ENCODE assay signal across 1 cellular context in the genomic region with DNA sequence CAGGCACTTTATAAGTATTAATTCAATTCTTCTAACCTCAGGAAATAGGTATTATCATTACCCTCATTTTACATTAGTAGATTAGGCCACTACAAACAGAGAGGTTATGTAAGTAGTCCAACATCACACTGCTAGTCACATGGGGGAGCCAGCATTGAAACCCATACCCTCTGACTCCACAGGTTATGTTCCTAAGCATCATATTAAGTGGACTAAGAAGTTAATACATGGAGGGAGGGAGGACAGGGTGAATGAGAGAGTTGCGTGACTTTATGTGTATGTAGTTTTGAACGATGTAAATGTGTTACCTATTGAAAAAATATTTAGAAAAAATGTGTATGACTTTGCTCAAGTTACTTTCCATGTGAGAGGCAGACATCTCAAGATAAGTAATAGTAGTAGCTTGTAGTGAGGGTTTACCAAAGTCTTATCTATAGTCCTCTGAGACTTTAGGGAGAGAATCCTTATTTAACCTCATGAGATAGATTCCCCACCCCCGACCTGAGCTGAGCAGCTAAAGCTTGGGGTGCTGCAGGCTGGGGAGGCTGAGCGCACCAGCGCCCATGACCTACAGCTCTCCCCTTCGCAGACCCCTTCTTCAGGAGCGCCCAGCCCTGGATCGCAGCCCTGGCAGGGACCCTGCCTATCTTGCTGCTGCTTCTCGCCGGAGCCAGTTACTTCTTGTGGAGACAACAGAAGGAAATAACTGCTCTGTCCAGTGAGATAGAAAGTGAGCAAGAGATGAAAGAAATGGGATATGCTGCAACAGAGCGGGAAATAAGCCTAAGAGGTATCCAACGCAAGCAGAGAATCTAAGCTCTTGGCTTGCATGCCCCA.
A peak's percentile ranks its signal among the peaks of the same experiment; 100 is the strongest.
TF ChIP-seq lines count a peak whose summit lies in the region.

No MANE protein-coding gene starts in this region.

TF ChIP-seq in K562, 482 proteins besides CTCF, POLR2A, EP300 and RAD21 (continues in another document):
- TF ChIP-seq ZNF274 (IDR thresholded peaks at IDR 0.05; ENCODE audit: borderline replicate concordance, low read depth, low read length), result no peak
- no peak for TF ChIP-seq SAFB (IDR thresholded peaks at IDR 0.05; ENCODE audit: borderline replicate concordance, low read depth, low read length)
- no peak for TF ChIP-seq KDM4B (IDR thresholded peaks at IDR 0.05; ENCODE audit: borderline replicate concordance in 2 of 2, low read depth in 1 of 2)
- TF ChIP-seq, protein P1, sequence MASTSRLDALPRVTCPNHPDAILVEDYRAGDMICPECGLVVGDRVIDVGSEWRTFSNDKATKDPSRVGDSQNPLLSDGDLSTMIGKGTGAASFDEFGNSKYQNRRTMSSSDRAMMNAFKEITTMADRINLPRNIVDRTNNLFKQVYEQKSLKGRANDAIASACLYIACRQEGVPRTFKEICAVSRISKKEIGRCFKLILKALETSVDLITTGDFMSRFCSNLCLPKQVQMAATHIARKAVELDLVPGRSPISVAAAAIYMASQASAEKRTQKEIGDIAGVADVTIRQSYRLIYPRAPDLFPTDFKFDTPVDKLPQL (IDR thresholded peaks at IDR 0.05; ENCODE audit: extremely low read depth, insufficient read length), result no peak
- 0 out of 2 replicates have a peak, but pooled peaks have one; percentile 17 for TF ChIP-seq CTBP1 (IDR thresholded peaks at IDR 0.05; ENCODE audit: borderline replicate concordance)
- TF ChIP-seq, protein P2, sequence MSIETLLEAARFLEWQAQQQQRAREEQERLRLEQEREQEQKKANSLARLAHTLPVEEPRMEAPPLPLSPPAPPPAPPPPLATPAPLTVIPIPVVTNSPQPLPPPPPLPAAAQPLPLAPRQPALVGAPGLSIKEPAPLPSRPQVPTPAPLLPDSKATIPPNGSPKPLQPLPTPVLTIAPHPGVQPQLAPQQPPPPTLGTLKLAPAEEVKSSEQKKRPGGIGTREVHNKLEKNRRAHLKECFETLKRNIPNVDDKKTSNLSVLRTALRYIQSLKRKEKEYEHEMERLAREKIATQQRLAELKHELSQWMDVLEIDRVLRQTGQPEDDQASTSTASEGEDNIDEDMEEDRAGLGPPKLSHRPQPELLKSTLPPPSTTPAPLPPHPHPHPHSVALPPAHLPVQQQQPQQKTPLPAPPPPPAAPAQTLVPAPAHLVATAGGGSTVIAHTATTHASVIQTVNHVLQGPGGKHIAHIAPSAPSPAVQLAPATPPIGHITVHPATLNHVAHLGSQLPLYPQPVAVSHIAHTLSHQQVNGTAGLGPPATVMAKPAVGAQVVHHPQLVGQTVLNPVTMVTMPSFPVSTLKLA (conservative IDR thresholded peaks at IDR 0.05), result 0 out of 4 replicates have a peak, but pooled peaks have one; percentile 18 to 26
- TF ChIP-seq NR3C1 (CRISPR knock-in tag; IDR thresholded peaks at IDR 0.05), result no peak
- TF ChIP-seq, protein P3, sequence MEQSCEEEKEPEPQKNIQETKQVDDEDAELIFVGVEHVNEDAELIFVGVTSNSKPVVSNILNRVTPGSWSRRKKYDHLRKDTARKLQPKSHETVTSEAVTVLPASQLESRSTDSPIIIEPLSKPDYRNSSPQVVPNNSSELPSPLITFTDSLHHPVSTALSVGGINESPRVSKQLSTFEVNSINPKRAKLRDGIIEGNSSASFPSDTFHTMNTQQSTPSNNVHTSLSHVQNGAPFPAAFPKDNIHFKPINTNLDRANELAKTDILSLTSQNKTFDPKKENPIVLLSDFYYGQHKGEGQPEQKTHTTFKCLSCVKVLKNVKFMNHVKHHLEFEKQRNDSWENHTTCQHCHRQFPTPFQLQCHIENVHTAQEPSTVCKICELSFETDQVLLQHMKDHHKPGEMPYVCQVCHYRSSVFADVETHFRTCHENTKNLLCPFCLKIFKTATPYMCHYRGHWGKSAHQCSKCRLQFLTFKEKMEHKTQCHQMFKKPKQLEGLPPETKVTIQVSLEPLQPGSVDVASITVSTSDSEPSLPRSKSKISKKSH (CRISPR knock-in tag; IDR thresholded peaks at IDR 0.05), result no peak
- no peak for TF ChIP-seq ZNF311 (CRISPR knock-in tag; IDR thresholded peaks at IDR 0.05)
- TF ChIP-seq, protein P4, sequence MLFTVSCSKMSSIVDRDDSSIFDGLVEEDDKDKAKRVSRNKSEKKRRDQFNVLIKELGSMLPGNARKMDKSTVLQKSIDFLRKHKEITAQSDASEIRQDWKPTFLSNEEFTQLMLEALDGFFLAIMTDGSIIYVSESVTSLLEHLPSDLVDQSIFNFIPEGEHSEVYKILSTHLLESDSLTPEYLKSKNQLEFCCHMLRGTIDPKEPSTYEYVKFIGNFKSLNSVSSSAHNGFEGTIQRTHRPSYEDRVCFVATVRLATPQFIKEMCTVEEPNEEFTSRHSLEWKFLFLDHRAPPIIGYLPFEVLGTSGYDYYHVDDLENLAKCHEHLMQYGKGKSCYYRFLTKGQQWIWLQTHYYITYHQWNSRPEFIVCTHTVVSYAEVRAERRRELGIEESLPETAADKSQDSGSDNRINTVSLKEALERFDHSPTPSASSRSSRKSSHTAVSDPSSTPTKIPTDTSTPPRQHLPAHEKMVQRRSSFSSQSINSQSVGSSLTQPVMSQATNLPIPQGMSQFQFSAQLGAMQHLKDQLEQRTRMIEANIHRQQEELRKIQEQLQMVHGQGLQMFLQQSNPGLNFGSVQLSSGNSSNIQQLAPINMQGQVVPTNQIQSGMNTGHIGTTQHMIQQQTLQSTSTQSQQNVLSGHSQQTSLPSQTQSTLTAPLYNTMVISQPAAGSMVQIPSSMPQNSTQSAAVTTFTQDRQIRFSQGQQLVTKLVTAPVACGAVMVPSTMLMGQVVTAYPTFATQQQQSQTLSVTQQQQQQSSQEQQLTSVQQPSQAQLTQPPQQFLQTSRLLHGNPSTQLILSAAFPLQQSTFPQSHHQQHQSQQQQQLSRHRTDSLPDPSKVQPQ (CRISPR knock-in tag; IDR thresholded peaks at IDR 0.05; ENCODE audit: borderline replicate concordance), result no peak
- no peak for TF ChIP-seq ZNF41 (CRISPR knock-in tag; conservative IDR thresholded peaks at IDR 0.05)
- TF ChIP-seq ADNP (tag; IDR thresholded peaks at IDR 0.05), result peak; percentile 90
- 0 out of 2 replicates have a peak, but pooled peaks have one; percentile 9 for TF ChIP-seq CBFA2T3 (IDR thresholded peaks at IDR 0.05)
- TF ChIP-seq ARID1B (IDR thresholded peaks at IDR 0.05), result peak; percentile 57
- no peak for TF ChIP-seq MYC (IDR thresholded peaks at IDR 0.05; ENCODE audit: low read depth, low read length)
- no peak for TF ChIP-seq MYC (CRISPR knock-in tag; IDR thresholded peaks at IDR 0.05; ENCODE audit: borderline replicate concordance, low read depth)
- no peak for TF ChIP-seq KLF16 (IDR thresholded peaks at IDR 0.05)
- TF ChIP-seq, protein P5, sequence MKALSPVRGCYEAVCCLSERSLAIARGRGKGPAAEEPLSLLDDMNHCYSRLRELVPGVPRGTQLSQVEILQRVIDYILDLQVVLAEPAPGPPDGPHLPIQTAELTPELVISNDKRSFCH (CRISPR knock-in tag; IDR thresholded peaks at IDR 0.05), result no peak
- TF ChIP-seq, protein P5 (tag; IDR thresholded peaks at IDR 0.05), result no peak
- peak; percentile 66; the same call in 1 of the 2 replicates for TF ChIP-seq LEF1 (IDR thresholded peaks at IDR 0.05)
- TF ChIP-seq TSC22D4 (tag; IDR thresholded peaks at IDR 0.05), result no peak
- TF ChIP-seq SIN3A (IDR thresholded peaks at IDR 0.05; ENCODE audit: borderline replicate concordance in 2 of 2, control insufficient read depth in 1 of 2, low read depth in 2 of 2, low read length in 2 of 2), result no peak
- TF ChIP-seq RAD51 (IDR thresholded peaks at IDR 0.05; ENCODE audit: borderline replicate concordance, low read depth), result 0 out of 2 replicates have a peak, but pooled peaks have one; percentile 36
- peak; percentile 55 for TF ChIP-seq RBM25 (IDR thresholded peaks at IDR 0.05; ENCODE audit: low read depth, low read length, severe bottlenecking)
- TF ChIP-seq ZFP1 (CRISPR knock-in tag; IDR thresholded peaks at IDR 0.05), result no peak
- TF ChIP-seq, protein P6, sequence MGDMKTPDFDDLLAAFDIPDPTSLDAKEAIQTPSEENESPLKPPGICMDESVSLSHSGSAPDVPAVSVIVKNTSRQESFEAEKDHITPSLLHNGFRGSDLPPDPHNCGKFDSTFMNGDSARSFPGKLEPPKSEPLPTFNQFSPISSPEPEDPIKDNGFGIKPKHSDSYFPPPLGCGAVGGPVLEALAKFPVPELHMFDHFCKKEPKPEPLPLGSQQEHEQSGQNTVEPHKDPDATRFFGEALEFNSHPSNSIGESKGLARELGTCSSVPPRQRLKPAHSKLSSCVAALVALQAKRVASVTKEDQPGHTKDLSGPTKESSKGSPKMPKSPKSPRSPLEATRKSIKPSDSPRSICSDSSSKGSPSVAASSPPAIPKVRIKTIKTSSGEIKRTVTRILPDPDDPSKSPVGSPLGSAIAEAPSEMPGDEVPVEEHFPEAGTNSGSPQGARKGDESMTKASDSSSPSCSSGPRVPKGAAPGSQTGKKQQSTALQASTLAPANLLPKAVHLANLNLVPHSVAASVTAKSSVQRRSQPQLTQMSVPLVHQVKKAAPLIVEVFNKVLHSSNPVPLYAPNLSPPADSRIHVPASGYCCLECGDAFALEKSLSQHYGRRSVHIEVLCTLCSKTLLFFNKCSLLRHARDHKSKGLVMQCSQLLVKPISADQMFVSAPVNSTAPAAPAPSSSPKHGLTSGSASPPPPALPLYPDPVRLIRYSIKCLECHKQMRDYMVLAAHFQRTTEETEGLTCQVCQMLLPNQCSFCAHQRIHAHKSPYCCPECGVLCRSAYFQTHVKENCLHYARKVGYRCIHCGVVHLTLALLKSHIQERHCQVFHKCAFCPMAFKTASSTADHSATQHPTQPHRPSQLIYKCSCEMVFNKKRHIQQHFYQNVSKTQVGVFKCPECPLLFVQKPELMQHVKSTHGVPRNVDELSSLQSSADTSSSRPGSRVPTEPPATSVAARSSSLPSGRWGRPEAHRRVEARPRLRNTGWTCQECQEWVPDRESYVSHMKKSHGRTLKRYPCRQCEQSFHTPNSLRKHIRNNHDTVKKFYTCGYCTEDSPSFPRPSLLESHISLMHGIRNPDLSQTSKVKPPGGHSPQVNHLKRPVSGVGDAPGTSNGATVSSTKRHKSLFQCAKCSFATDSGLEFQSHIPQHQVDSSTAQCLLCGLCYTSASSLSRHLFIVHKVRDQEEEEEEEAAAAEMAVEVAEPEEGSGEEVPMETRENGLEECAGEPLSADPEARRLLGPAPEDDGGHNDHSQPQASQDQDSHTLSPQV (IDR thresholded peaks at IDR 0.05), result 0 out of 2 replicates have a peak, but pooled peaks have one; percentile 33
- TF ChIP-seq ZNF695 (CRISPR knock-in tag; IDR thresholded peaks at IDR 0.05), result no peak
- TF ChIP-seq, protein P7, sequence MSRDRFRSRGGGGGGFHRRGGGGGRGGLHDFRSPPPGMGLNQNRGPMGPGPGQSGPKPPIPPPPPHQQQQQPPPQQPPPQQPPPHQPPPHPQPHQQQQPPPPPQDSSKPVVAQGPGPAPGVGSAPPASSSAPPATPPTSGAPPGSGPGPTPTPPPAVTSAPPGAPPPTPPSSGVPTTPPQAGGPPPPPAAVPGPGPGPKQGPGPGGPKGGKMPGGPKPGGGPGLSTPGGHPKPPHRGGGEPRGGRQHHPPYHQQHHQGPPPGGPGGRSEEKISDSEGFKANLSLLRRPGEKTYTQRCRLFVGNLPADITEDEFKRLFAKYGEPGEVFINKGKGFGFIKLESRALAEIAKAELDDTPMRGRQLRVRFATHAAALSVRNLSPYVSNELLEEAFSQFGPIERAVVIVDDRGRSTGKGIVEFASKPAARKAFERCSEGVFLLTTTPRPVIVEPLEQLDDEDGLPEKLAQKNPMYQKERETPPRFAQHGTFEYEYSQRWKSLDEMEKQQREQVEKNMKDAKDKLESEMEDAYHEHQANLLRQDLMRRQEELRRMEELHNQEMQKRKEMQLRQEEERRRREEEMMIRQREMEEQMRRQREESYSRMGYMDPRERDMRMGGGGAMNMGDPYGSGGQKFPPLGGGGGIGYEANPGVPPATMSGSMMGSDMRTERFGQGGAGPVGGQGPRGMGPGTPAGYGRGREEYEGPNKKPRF (IDR thresholded peaks at IDR 0.05; ENCODE audit: low read depth, low read length), result no peak
- TF ChIP-seq, protein P8, sequence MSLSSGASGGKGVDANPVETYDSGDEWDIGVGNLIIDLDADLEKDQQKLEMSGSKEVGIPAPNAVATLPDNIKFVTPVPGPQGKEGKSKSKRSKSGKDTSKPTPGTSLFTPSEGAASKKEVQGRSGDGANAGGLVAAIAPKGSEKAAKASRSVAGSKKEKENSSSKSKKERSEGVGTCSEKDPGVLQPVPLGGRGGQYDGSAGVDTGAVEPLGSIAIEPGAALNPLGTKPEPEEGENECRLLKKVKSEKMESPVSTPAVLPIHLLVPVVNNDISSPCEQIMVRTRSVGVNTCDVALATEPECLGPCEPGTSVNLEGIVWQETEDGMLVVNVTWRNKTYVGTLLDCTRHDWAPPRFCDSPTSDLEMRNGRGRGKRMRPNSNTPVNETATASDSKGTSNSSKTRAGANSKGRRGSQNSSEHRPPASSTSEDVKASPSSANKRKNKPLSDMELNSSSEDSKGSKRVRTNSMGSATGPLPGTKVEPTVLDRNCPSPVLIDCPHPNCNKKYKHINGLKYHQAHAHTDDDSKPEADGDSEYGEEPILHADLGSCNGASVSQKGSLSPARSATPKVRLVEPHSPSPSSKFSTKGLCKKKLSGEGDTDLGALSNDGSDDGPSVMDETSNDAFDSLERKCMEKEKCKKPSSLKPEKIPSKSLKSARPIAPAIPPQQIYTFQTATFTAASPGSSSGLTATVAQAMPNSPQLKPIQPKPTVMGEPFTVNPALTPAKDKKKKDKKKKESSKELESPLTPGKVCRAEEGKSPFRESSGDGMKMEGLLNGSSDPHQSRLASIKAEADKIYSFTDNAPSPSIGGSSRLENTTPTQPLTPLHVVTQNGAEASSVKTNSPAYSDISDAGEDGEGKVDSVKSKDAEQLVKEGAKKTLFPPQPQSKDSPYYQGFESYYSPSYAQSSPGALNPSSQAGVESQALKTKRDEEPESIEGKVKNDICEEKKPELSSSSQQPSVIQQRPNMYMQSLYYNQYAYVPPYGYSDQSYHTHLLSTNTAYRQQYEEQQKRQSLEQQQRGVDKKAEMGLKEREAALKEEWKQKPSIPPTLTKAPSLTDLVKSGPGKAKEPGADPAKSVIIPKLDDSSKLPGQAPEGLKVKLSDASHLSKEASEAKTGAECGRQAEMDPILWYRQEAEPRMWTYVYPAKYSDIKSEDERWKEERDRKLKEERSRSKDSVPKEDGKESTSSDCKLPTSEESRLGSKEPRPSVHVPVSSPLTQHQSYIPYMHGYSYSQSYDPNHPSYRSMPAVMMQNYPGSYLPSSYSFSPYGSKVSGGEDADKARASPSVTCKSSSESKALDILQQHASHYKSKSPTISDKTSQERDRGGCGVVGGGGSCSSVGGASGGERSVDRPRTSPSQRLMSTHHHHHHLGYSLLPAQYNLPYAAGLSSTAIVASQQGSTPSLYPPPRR (CRISPR knock-in tag; IDR thresholded peaks at IDR 0.05; ENCODE audit: borderline replicate concordance), result no peak
- TF ChIP-seq MAZ (CRISPR knock-in tag; conservative IDR thresholded peaks at IDR 0.05 in 1 of 2, IDR thresholded peaks at IDR 0.05 in 1 of 2), result no peak
- peak in 1 of 2 experiments; percentile 44; a peak in 1 of 4 replicates for TF ChIP-seq KDM1A (IDR thresholded peaks at IDR 0.05)
- TF ChIP-seq PHTF2 (CRISPR knock-in tag; IDR thresholded peaks at IDR 0.05), result no peak
- peak; percentile 56 for TF ChIP-seq RBBP5 (IDR thresholded peaks at IDR 0.05; ENCODE audit: borderline replicate concordance, insufficient read depth, low read length, poor library complexity, severe bottlenecking)
- TF ChIP-seq, protein P9, sequence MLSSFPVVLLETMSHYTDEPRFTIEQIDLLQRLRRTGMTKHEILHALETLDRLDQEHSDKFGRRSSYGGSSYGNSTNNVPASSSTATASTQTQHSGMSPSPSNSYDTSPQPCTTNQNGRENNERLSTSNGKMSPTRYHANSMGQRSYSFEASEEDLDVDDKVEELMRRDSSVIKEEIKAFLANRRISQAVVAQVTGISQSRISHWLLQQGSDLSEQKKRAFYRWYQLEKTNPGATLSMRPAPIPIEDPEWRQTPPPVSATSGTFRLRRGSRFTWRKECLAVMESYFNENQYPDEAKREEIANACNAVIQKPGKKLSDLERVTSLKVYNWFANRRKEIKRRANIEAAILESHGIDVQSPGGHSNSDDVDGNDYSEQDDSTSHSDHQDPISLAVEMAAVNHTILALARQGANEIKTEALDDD (IDR thresholded peaks at IDR 0.05), result peak; percentile 71
- TF ChIP-seq ZC3H8 (IDR thresholded peaks at IDR 0.05), result no peak
- no peak for TF ChIP-seq PRPF4 (IDR thresholded peaks at IDR 0.05; ENCODE audit: insufficient read depth, low read depth, low read length, poor library complexity, severe bottlenecking)
